29 cellular contexts compared by ENCODE assay signal in genomic region chr2:38636069-38636468, GRCh38.
"Had no signal": no experiment of that assay in that cellular context is flagged by ENCODE, and none has a peak within 500 bp of the region (broad histone marks: within the 10 kb centered on the region; RNA-seq: fewer than 3 reads in every experiment).

No MANE protein-coding gene starts in this region.

- H3K36me3 Mint-ChIP-seq: mesothelial cell of epicardium, neural progenitor cell had no signal

- DNase-seq: dermis blood vessel endothelial cell; effector memory CD4-positive, alpha-beta T cell; foreskin melanocyte; glutamatergic neuron; heart right ventricle; hippocampal formation; left cardiac atrium; left lung; mesenchymal stem cell; naive thymus-derived CD4-positive, alpha-beta T cell; stimulated activated CD4-positive, alpha-beta T cell treated with anti-CD3 and anti-CD28 coated beads, Interleukin-12 subunit alpha, Interleukin-12 subunit beta, amount 100 ng/mL, for 4 hours; stimulated activated CD4-positive, alpha-beta T cell treated with anti-CD3 and anti-CD28 coated beads, Interleukin-1b, Interleukin-23, amount 100 ng/mL, for 48 hours; stimulated activated CD4-positive, alpha-beta T cell treated with anti-CD3 and anti-CD28 coated beads, Interleukin-4, amount 100 ng/mL, for 1 hour; stimulated activated CD8-positive, alpha-beta memory T cell treated with anti-CD3 and anti-CD28 coated beads, Interleukin-4, amount 100 ng/mL, for 48 hours; stimulated activated naive CD4-positive, alpha-beta T cell treated with Interleukin-2 at 50 U/mL for 16 hours; stomach; thyroid gland; trophoblast cell had no signal

- H3K4me3 ChIP-seq: coronary artery, esophagus muscularis mucosa, heart right ventricle, left lung, neural progenitor cell, prostate gland, right atrium auricular region, smooth muscle cell, stomach, thyroid gland had no signal

- H2AFZ ChIP-seq: neural progenitor cell had no signal

- H3K36me3 ChIP-seq: esophagus muscularis mucosa, heart right ventricle, left lung, neural progenitor cell, prostate gland, right atrium auricular region, stomach, thyroid gland had no signal

- H3K4me1 ChIP-seq: esophagus muscularis mucosa, left lung, neural progenitor cell, prostate gland, right atrium auricular region, stomach, thyroid gland had no signal

- H3K9ac ChIP-seq: neural progenitor cell had no signal

- ATAC-seq: heart right ventricle; left cardiac atrium; left lung; naive thymus-derived CD4-positive, alpha-beta T cell; sciatic nerve had no signal

- H3K9me3 ChIP-seq: esophagus muscularis mucosa, heart right ventricle, left lung, prostate gland, right atrium auricular region, stomach, thyroid gland had no signal

- H3K27me3 ChIP-seq: esophagus muscularis mucosa, heart right ventricle, left lung, neural progenitor cell, right atrium auricular region, stomach, thyroid gland had no signal

- H3K4me1 Mint-ChIP-seq: nephron, neural progenitor cell had no signal

- FAIRE-seq: endothelial cell of umbilical vein, islet of Langerhans had no signal

- H3K4me2 ChIP-seq: neural progenitor cell, smooth muscle cell had no signal

- H3K4me3 Mint-ChIP-seq: mesothelial cell of epicardium, nephron, neural progenitor cell had no signal

- H3K27me3 Mint-ChIP-seq: naive thymus-derived CD4-positive, alpha-beta T cell had no signal

- H3K27ac Mint-ChIP-seq: mesothelial cell of epicardium; naive thymus-derived CD4-positive, alpha-beta T cell; nephron; neural progenitor cell had no signal

- H3K27ac ChIP-seq: coronary artery, esophagus muscularis mucosa, heart right ventricle, left lung, neural progenitor cell, prostate gland, right atrium auricular region, stomach, thyroid gland had no signal

- H3K9me3 Mint-ChIP-seq: mesothelial cell of epicardium, nephron, neural progenitor cell had no signal
